In the genomic region with DNA sequence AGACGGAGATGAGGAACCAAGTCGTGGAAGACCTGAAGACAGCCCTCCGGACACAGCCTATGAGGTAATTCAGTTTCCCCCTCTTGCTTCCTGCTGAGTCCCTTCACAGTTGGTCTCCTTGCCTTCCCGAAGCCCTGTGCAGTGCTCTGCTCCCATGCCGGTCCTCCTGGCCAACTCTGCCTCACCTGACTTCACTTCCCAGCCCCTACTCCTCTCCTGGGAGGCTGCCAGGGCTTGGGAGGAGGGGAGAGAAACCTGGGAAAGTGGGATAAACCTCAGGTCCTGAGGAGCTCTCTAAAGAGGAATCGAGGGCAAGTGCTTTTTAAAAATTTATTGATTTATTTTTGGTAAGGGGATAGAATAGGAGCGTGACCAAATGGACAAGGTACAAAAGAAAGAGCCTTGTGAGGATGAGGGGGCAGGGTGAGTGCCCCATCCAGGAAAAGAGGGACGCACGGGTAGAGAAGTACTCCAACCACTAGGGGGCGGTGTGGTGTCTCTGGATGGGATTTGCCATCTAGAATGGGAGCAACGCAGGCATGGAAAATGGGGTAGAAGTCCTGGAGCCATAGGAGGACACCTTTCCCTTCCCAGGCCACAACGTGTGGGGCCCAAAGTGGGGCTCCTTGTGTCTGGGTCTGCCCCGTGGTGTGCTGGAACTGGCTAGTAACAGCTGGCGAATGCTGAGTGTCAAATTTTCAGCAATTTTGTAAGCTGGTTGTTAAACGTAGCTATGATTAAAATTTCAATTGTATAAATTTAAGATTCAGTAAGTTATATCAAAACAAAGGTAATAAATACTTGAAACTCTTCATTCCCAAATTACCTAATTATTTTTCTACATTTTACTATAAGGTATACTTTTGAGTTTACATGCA, we compare ENCODE assay signal across 8 cellular contexts.
DNase-seq lines count a peak whose midpoint lies in the region; ATAC-seq and TF ChIP-seq lines count a peak whose summit lies in the region.

No MANE protein-coding gene starts in this region.

- ATAC-seq in Right ventricle myocardium superior (ENCODE audit: poor library complexity): peak; percentile 45
- no peak for ATAC-seq in HG03457 (IDR thresholded peaks at IDR 0.05; ENCODE audit: unreplicated experiment)
- no peak for ATAC-seq in HG03520 (IDR thresholded peaks at IDR 0.05; ENCODE audit: unreplicated experiment)

- TF ChIP-seq POLR2A in prostate gland (IDR thresholded peaks at IDR 0.05): no peak

- no peak overlapping the region for H3K27ac ChIP-seq in prostate gland

- intact Hi-C loops in Right ventricle myocardium superior (cut with DNase I): no loop called here
- intact Hi-C loops in prostate gland (cut with DNase I): no loop called here

- H3K27me3 ChIP-seq in prostate gland (replicated peaks; ENCODE audit: insufficient read depth): no peaks in the 10 kb centered on the region

- H3K4me1 ChIP-seq in prostate gland (replicated peaks): no peaks in the 10 kb centered on the region

- no peaks in the 10 kb centered on the region for H3K9me3 ChIP-seq in prostate gland

- 65% methylated on average over 15 of the region's 15 CpGs for WGBS in prostate gland

- H3K4me3 ChIP-seq in AG09309 (ENCODE audit: control insufficient read depth, low read depth, low read length) (no peak overlapping the region), prostate gland (no peak overlapping the region)

- DNase-seq in AG09309 (ENCODE audit: low read depth) (peak; percentile 28), GM19240 (ENCODE audit: insufficient read length, low spot score) (peak; percentile 67), OCI-M1 (lab: John Stamatoyannopoulos, UW) (peak; percentile 76), Right ventricle myocardium superior (peak; percentile 68), prostate gland (ENCODE audit: low spot score) (peak; percentile 15)
- DNase-seq in activated gamma-delta T cell treated with anti-CD3 and anti-CD28 coated beads, Interleukin-2, amount 50 U/mL, for 16 hours (ENCODE audit: low read depth): peak; percentile 33

- H3K36me3 ChIP-seq in prostate gland: no peaks in the 10 kb centered on the region

- TF ChIP-seq CTCF in AG09309 (IDR thresholded peaks at IDR 0.05; ENCODE audit: control insufficient read depth, insufficient read depth, low read depth, low read length, missing control alignments): peak; percentile 83
- peak; percentile 34 to 67 (median 38) for TF ChIP-seq CTCF in prostate gland (IDR thresholded peaks at IDR 0.05)

Comparison
In these comparisons a context has a peak if more than half of its experiments do, and no peak if none do; other contexts are left out.
1. DNase-seq: peak in every context shown above with its lines; median percentile 76 in OCI-M1; 68 in Right ventricle myocardium superior; 67 in GM19240; 33 in activated gamma-delta T cell treated with anti-CD3 and anti-CD28 coated beads, Interleukin-2, amount 50 U/mL, for 16 hours; 28 in AG09309; 15 in prostate gland.